In genomic region chr14:60303745-60304144, GRCh38 we compare ENCODE assay signal across 30 cellular contexts. TPM values are rescaled to one million over a fixed set of nuclear protein-coding genes. Genes with fewer than 3 reads are reported as not detected.
DNase-seq lines count a peak whose midpoint lies in the region; ATAC-seq and TF ChIP-seq lines count a peak whose summit lies in the region.
"Had no signal": no experiment of that assay in that cellular context is flagged by ENCODE, and none has a peak within 500 bp of the region (broad histone marks: within the 10 kb centered on the region; RNA-seq: fewer than 3 reads in every experiment).

No MANE protein-coding gene starts in this region.

- no peak overlapping the region for H3K4me3 ChIP-seq in fibroblast of mammary gland (ENCODE audit: control insufficient read depth, low read depth, low read length)
- no peak overlapping the region for H3K4me3 ChIP-seq in right atrium auricular region
- no peak overlapping the region for H3K4me3 ChIP-seq in upper lobe of right lung
- no peak overlapping the region for H3K4me3 ChIP-seq in hepatocyte
- H3K4me3 ChIP-seq: A549, spleen, transverse colon had no signal

- no peaks in the 10 kb centered on the region for H3K79me2 ChIP-seq in hepatocyte

- H4K20me1 ChIP-seq in hepatocyte (ENCODE audit: insufficient read depth, poor library complexity, severe bottlenecking), result no peaks in the 10 kb centered on the region

- peaks cover 22% of the 10 kb centered on the region for H3K4me1 Mint-ChIP-seq in progenitor cell of endocrine pancreas (ENCODE audit: low read depth)
- H3K4me1 Mint-ChIP-seq: activated CD4-positive, alpha-beta memory T cell treated with anti-CD3 and anti-CD28 coated beads, Interleukin-2, amount 10 ng/mL, durations not matched to agents 7 days and 5 days; CD4-positive, CD25-positive, alpha-beta regulatory T cell had no signal

- H3K4me1 ChIP-seq in right atrium auricular region, result peaks cover 0 to 30% of the 10 kb centered on the region in 2 donors
- no peaks in the 10 kb centered on the region for H3K4me1 ChIP-seq in upper lobe of right lung
- H3K4me1 ChIP-seq in hepatocyte (ENCODE audit: insufficient read depth), result peaks cover 5% of the 10 kb centered on the region
- H3K4me1 ChIP-seq: A549, foreskin keratinocyte, spleen had no signal

- in situ Hi-C loops in G401 (cut with HindIII; ENCODE audit: low sequenced_read_pairs), result no loop called here

- no peaks in the 10 kb centered on the region for H3K36me3 ChIP-seq in right atrium auricular region
- H3K36me3 ChIP-seq in upper lobe of right lung, result no peaks in the 10 kb centered on the region
- H3K36me3 ChIP-seq in hepatocyte (replicated peaks; ENCODE audit: insufficient read depth, low read depth), result no peaks in the 10 kb centered on the region
- H3K36me3 ChIP-seq: spleen, transverse colon had no signal

- H3K4me2 ChIP-seq in hepatocyte, result no peak overlapping the region
- H3K4me2 ChIP-seq: A549 had no signal

- intact Hi-C loops in upper lobe of right lung (cut with DNase I), result no loop called here

- H3K36me3 Mint-ChIP-seq in progenitor cell of endocrine pancreas (ENCODE audit: insufficient read depth), result no peaks in the 10 kb centered on the region
- H3K36me3 Mint-ChIP-seq: CD4-positive, CD25-positive, alpha-beta regulatory T cell had no signal

- H2AFZ ChIP-seq in hepatocyte, result no peak overlapping the region

- H3K27me3 ChIP-seq in right atrium auricular region (no peaks in the 10 kb centered on the region), upper lobe of right lung (no peaks in the 10 kb centered on the region), hepatocyte (no peaks in the 10 kb centered on the region)
- H3K27me3 ChIP-seq: foreskin keratinocyte, spleen, transverse colon had no signal

- H3K27ac Mint-ChIP-seq in progenitor cell of endocrine pancreas, result peak overlapping the region; percentile 8
- H3K27ac Mint-ChIP-seq: activated CD4-positive, alpha-beta memory T cell treated with anti-CD3 and anti-CD28 coated beads, Interleukin-2, amount 10 ng/mL, durations not matched to agents 7 days and 5 days; nephron had no signal

- no peak for TF ChIP-seq CTCF in fibroblast of mammary gland (conservative IDR thresholded peaks at IDR 0.05; ENCODE audit: control insufficient read depth, insufficient read depth, low read depth, low read length)
- no peak for TF ChIP-seq CTCF in right atrium auricular region (IDR thresholded peaks at IDR 0.05)
- no peak for TF ChIP-seq CTCF in progenitor cell of endocrine pancreas (IDR thresholded peaks at IDR 0.05; ENCODE audit: unreplicated experiment)
- no peak for TF ChIP-seq CTCF in upper lobe of right lung (IDR thresholded peaks at IDR 0.05)
- no peak for TF ChIP-seq CTCF in hepatocyte (IDR thresholded peaks at IDR 0.05; ENCODE audit: poor library complexity)

- DNase-seq in G401 (ENCODE audit: low spot score) (peak; percentile 33), fibroblast of mammary gland (ENCODE audit: low read depth) (peak; percentile 3), right atrium auricular region (ENCODE audit: low spot score) (no peak), progenitor cell of endocrine pancreas (ENCODE audit: low spot score, unreplicated experiment) (no peak), middle frontal gyrus (ENCODE audit: extremely low spot score, low spot score) (no peak), upper lobe of right lung (no peak), hepatocyte (ENCODE audit: low spot score) (no peak)
- no peak for DNase-seq in stimulated activated CD4-positive, alpha-beta T cell treated with anti-CD3 and anti-CD28 coated beads, Interleukin-2, amount 100 ng/mL, for 48 hours
- DNase-seq: activated CD4-positive, alpha-beta memory T cell treated with anti-CD3 and anti-CD28 coated beads, Interleukin-2, amount 10 ng/mL, durations not matched to agents 7 days and 5 days; activated CD8-positive, alpha-beta memory T cell treated with anti-CD3 and anti-CD28 coated beads, Interleukin-2, amount 50 U/mL, for 4 hours; activated naive CD4-positive, alpha-beta T cell treated with Interleukin-2 at 50 U/mL for 16 hours; AML-193; Calu3; CD4-positive, CD25-positive, alpha-beta regulatory T cell; cerebellar nuclear complex; dermis blood vessel endothelial cell; DMS79 treated with DMSO at 0.1 percent for 48 hours; foreskin keratinocyte; GOT3; NCI-H1694 treated with DMSO at 0.1 percent for 48 hours; NCI-H510A treated with DMSO at 0.1 percent for 48 hours; NK-92 treated with Interleukin-12 subunit alpha and Interleukin-12 subunit beta, amount 100 ng/mL, for 24 hours; SHP77; spleen; stimulated activated CD4-positive, alpha-beta T cell treated with anti-CD3 and anti-CD28 coated beads, Interleukin-2, amount 100 ng/mL, for 24 hours; T-helper 9 cell; transverse colon had no signal

- H3K9me3 Mint-ChIP-seq in progenitor cell of endocrine pancreas (ENCODE audit: low read depth), result no peaks in the 10 kb centered on the region
- H3K9me3 Mint-ChIP-seq: activated CD4-positive, alpha-beta memory T cell treated with anti-CD3 and anti-CD28 coated beads, Interleukin-2, amount 10 ng/mL, durations not matched to agents 7 days and 5 days; nephron had no signal

- H3K27ac ChIP-seq in right atrium auricular region (peak overlapping the region; percentile 43 to 73), upper lobe of right lung (no peak overlapping the region), hepatocyte (no peak overlapping the region)
- H3K27ac ChIP-seq: A549, foreskin keratinocyte, spleen, transverse colon had no signal

- no peaks in the 10 kb centered on the region for H3K9me2 ChIP-seq in hepatocyte (replicated peaks; ENCODE audit: insufficient read depth)

- H3K9me3 ChIP-seq in right atrium auricular region (no peaks in the 10 kb centered on the region), upper lobe of right lung (no peaks in the 10 kb centered on the region), hepatocyte (ENCODE audit: low read depth) (no peaks in the 10 kb centered on the region)
- H3K9me3 ChIP-seq: A549, transverse colon had no signal

- 84% methylated on average over 7 of the region's 7 CpGs for WGBS in hepatocyte (ENCODE audit: low lambda C conversion rate, missing lambda C conversion rate)

- no peaks in the 10 kb centered on the region for H3K27me3 Mint-ChIP-seq in progenitor cell of endocrine pancreas
- H3K27me3 Mint-ChIP-seq: activated CD4-positive, alpha-beta memory T cell treated with anti-CD3 and anti-CD28 coated beads, Interleukin-2, amount 10 ng/mL, durations not matched to agents 7 days and 5 days; CD4-positive, CD25-positive, alpha-beta regulatory T cell had no signal

- no peak overlapping the region for H3K4me3 Mint-ChIP-seq in progenitor cell of endocrine pancreas (ENCODE audit: low read depth)
- H3K4me3 Mint-ChIP-seq: activated CD4-positive, alpha-beta memory T cell treated with anti-CD3 and anti-CD28 coated beads, Interleukin-2, amount 10 ng/mL, durations not matched to agents 7 days and 5 days; CD4-positive, CD25-positive, alpha-beta regulatory T cell; nephron had no signal

- ATAC-seq in upper lobe of right lung, result no peak
- ATAC-seq: A549, esophagus mucosa, foreskin keratinocyte had no signal

RNA-seq across cellular contexts. Expression of gene PPM1A, which starts 54.7 kb away (rescaled TPM):
- 23.0 and 37.6 TPM in 2 replicates for total RNA-seq in G401 (2014; rRNA removed; shearing (Covaris generic))
- 10 to 100 TPM; 37.0 to 42.4 TPM for total RNA-seq in right atrium auricular region
- total RNA-seq in progenitor cell of endocrine pancreas, result 43.1 and 46.3 TPM in 2 replicates
- 50.2 TPM for total RNA-seq in upper lobe of right lung
- total RNA-seq in hepatocyte, result 36.4 and 41.7 TPM in 2 replicates
- polyA plus RNA-seq in hepatocyte, result 16.2 and 24.2 TPM in 2 replicates

Comparison
In these comparisons a context has a peak if more than half of its experiments do, and no peak if none do; other contexts are left out.
1. DNase-seq: peak in G401 (single experiment) and fibroblast of mammary gland (single experiment); none in right atrium auricular region (single experiment), progenitor cell of endocrine pancreas (single experiment), middle frontal gyrus (single experiment), upper lobe of right lung (single experiment), stimulated activated CD4-positive, alpha-beta T cell treated with anti-CD3 and anti-CD28 coated beads, Interleukin-2, amount 100 ng/mL, for 48 hours (0 of 2) and hepatocyte (single experiment).
2. H3K27ac ChIP-seq: peak in right atrium auricular region (2 of 2); none in upper lobe of right lung (single experiment) and hepatocyte (single experiment).